Comparison of ENCODE assay signal across 24 cellular contexts in genomic region chr3:154969366-154969765, GRCh38.
A peak's percentile ranks its signal among the peaks of the same experiment; 100 is the strongest.
DNase-seq lines count a peak whose midpoint lies in the region; ATAC-seq and TF ChIP-seq lines count a peak whose summit lies in the region.
"Had no signal": no experiment of that assay in that cellular context is flagged by ENCODE, and none has a peak within 500 bp of the region (broad histone marks: within the 10 kb centered on the region; RNA-seq: fewer than 3 reads in every experiment).

No MANE protein-coding gene starts in this region.

- no peak overlapping the region for H3K4me2 ChIP-seq in mammary epithelial cell (ENCODE audit: insufficient read depth, low read depth, low read length)
- H3K4me2 ChIP-seq: BLaER1 treated with 17β-estradiol and CSF1 and Interleukin-3, amounts not matched to agents 10 nM and 100 nM had no signal

- dilution Hi-C loops in mammary epithelial cell (cut with HindIII; ENCODE audit: low sequenced_read_pairs): no loop called here

- DNase-seq in MCF 10A (ENCODE audit: unreplicated experiment): no peak
- no peak for DNase-seq in mammary epithelial cell
- peak; percentile 21 for DNase-seq in choroid plexus epithelial cell (ENCODE audit: low read depth)
- DNase-seq in iris pigment epithelial cell (ENCODE audit: low read depth): peak; percentile 53
- DNase-seq in GM20000 (ENCODE audit: low spot score): no peak
- DNase-seq in T-helper 2 cell: no peak
- no peak for DNase-seq in GM10266 (ENCODE audit: extremely low spot score)
- DNase-seq: ACHN; Caco-2; CD4-positive, alpha-beta memory T cell; DMS 273 treated with DMSO at 0.1 percent for 48 hours; DND-41; MV-4-11; NCI-H1105 treated with DMSO at 0.1 percent for 48 hours; NCI-H2029 treated with DMSO at 0.1 percent for 48 hours; NCI-H345; NCI-H524 treated with DMSO at 0.1 percent for 48 hours; NCI-H82; SJCRH30 had no signal

- H3K4me1 ChIP-seq in mammary epithelial cell (ENCODE audit: insufficient read depth, low read length): peaks cover 36% of the 10 kb centered on the region
- H3K4me1 ChIP-seq: BLaER1 treated with 17β-estradiol and CSF1 and Interleukin-3, amounts not matched to agents 10 nM and 100 nM; Caco-2; SJCRH30 had no signal

- H3K36me3 ChIP-seq in mammary epithelial cell (ENCODE audit: insufficient read depth, low read length): no peaks in the 10 kb centered on the region
- H3K36me3 ChIP-seq: BLaER1 treated with 17β-estradiol and CSF1 and Interleukin-3, amounts not matched to agents 10 nM and 100 nM; SJCRH30 had no signal

- H3K36me3 Mint-ChIP-seq in MCF 10A (ENCODE audit: insufficient read depth, unreplicated experiment): no peaks in the 10 kb centered on the region
- H3K36me3 Mint-ChIP-seq: CD4-positive, alpha-beta memory T cell had no signal

- H3K27ac ChIP-seq in mammary epithelial cell (ENCODE audit: insufficient read depth, low read depth, low read length): no peak overlapping the region
- H3K27ac ChIP-seq: 22Rv1; BLaER1 treated with 17β-estradiol and CSF1 and Interleukin-3, amounts not matched to agents 10 nM and 100 nM; SJCRH30 had no signal

- intact Hi-C loops in MCF 10A (cut with micrococcal nuclease): no loop called here
- intact Hi-C loops in mammary epithelial cell (cut with micrococcal nuclease): no loop called here

- peak overlapping the region; percentile 86 for H3K27ac Mint-ChIP-seq in MCF 10A (ENCODE audit: low read depth, unreplicated experiment)
- H3K27ac Mint-ChIP-seq: CD4-positive, alpha-beta memory T cell had no signal

- BruUV-seq in MCF 10A (replicated peaks; lab: Mats Ljungman, UMichigan) (no TSS peak), mammary epithelial cell (replicated peaks; lab: Mats Ljungman, UMichigan) (no TSS peak)

- H3K4me1 Mint-ChIP-seq in MCF 10A (ENCODE audit: insufficient read depth, unreplicated experiment): peaks cover 25% of the 10 kb centered on the region
- H3K4me1 Mint-ChIP-seq: CD4-positive, alpha-beta memory T cell had no signal

- H3K4me3 Mint-ChIP-seq in MCF 10A (ENCODE audit: unreplicated experiment): no peak overlapping the region
- H3K4me3 Mint-ChIP-seq: CD4-positive, alpha-beta memory T cell had no signal

- in situ Hi-C loops in mammary epithelial cell (cut with MboI; ENCODE audit: low sequenced_read_pairs in 2 of 2): no loop called here

- no peak for TF ChIP-seq CTCF in MCF 10A (IDR thresholded peaks at IDR 0.05; ENCODE audit: unreplicated experiment)
- TF ChIP-seq CTCF in mammary epithelial cell (conservative IDR thresholded peaks at IDR 0.05 in 1 of 2, IDR thresholded peaks at IDR 0.05 in 1 of 2; ENCODE audit: extremely low read depth in 1 of 2, insufficient read depth in 1 of 2, low read depth in 1 of 2, low read length in 2 of 2): no peak
- no peak for TF ChIP-seq CTCF in choroid plexus epithelial cell (conservative IDR thresholded peaks at IDR 0.05; ENCODE audit: low read depth, low read length)
- no peak for TF ChIP-seq CTCF in GM20000 (IDR thresholded peaks at IDR 0.05; ENCODE audit: extremely low read depth, missing control alignments)
- no peak for TF ChIP-seq CTCF in GM10266 (IDR thresholded peaks at IDR 0.05; ENCODE audit: control insufficient read depth, insufficient read depth, low read depth, missing control alignments)

- no peak for ATAC-seq in GM21619 (IDR thresholded peaks at IDR 0.05; ENCODE audit: unreplicated experiment)
- ATAC-seq: HCT116, Panc1 had no signal

- POLR2A ChIA-PET in MCF 10A (lab: Yijun Ruan, JAX): interaction anchor here (3.3 to 3.4 kb wide), 2 partner anchors 9 to 111 kb away, joined by 13 to 40 read pairs; partner anchors contain the start of gene MME

- no peaks in the 10 kb centered on the region for H3K9me3 ChIP-seq in mammary epithelial cell (replicated peaks; ENCODE audit: insufficient read depth, low read length)
- H3K9me3 ChIP-seq: BLaER1 treated with 17β-estradiol and CSF1 and Interleukin-3, amounts not matched to agents 10 nM and 100 nM; Caco-2; SJCRH30 had no signal

- no peaks in the 10 kb centered on the region for H4K20me1 ChIP-seq in mammary epithelial cell (ENCODE audit: insufficient read depth, low read length)
- H4K20me1 ChIP-seq: BLaER1 treated with 17β-estradiol and CSF1 and Interleukin-3, amounts not matched to agents 10 nM and 100 nM had no signal

- H3K9ac ChIP-seq in mammary epithelial cell (ENCODE audit: insufficient read depth, low read length): no peak overlapping the region
- H3K9ac ChIP-seq: BLaER1 treated with 17β-estradiol and CSF1 and Interleukin-3, amounts not matched to agents 10 nM and 100 nM had no signal

- no peaks in the 10 kb centered on the region for H3K27me3 ChIP-seq in mammary epithelial cell (ENCODE audit: insufficient read depth, low read length)
- H3K27me3 ChIP-seq: BLaER1 treated with 17β-estradiol and CSF1 and Interleukin-3, amounts not matched to agents 10 nM and 100 nM; SJCRH30 had no signal

- H3K4me3 ChIP-seq in mammary epithelial cell (replicated peaks in 1 of 3; ENCODE audit: insufficient read depth in 1 of 3, low read depth in 2 of 3, low read length in 3 of 3) (no peak overlapping the region), choroid plexus epithelial cell (ENCODE audit: low read depth, low read length) (no peak overlapping the region)
- H3K4me3 ChIP-seq: BLaER1 treated with 17β-estradiol and CSF1 and Interleukin-3, amounts not matched to agents 10 nM and 100 nM; SJCRH30 had no signal

- CTCF ChIA-PET in MCF 10A (lab: Yijun Ruan, JAX): interaction anchor here (0.7 kb wide), 1 partner anchor 473 kb away, joined by 3 read pairs; no protein-coding TSS in a partner anchor
- CTCF ChIA-PET in mammary epithelial cell (lab: Charles Lee; ENCODE audit: low non-redundant PET): no interaction called here

- WGBS in mammary epithelial cell (ENCODE audit: low coverage, missing lambda C conversion rate): 83% methylated on average over 2 of the region's 2 CpGs

- H3K79me2 ChIP-seq in mammary epithelial cell (ENCODE audit: insufficient read depth, low read length): no peaks in the 10 kb centered on the region

- H3K9me3 Mint-ChIP-seq in MCF 10A (ENCODE audit: unreplicated experiment): no peaks in the 10 kb centered on the region

- no peak overlapping the region for H2AFZ ChIP-seq in mammary epithelial cell (ENCODE audit: low read depth, low read length)

- no peaks in the 10 kb centered on the region for H3K27me3 Mint-ChIP-seq in MCF 10A (ENCODE audit: insufficient read depth, unreplicated experiment)
- H3K27me3 Mint-ChIP-seq: CD4-positive, alpha-beta memory T cell had no signal

Comparison
In these comparisons a context has a peak if more than half of its experiments do, and no peak if none do; other contexts are left out.
1. DNase-seq: peak in choroid plexus epithelial cell (single experiment) and iris pigment epithelial cell (single experiment); none in MCF 10A (single experiment), mammary epithelial cell (single experiment), GM20000 (single experiment), T-helper 2 cell (0 of 5) and GM10266 (single experiment).